In genomic region chr18:49813321-49814146, GRCh38 we compare ENCODE assay signal across 1 cellular context.
A peak's percentile ranks its signal among the peaks of the same experiment; 100 is the strongest.
TF ChIP-seq lines count a peak whose summit lies in the region.

Gene ACAA2, minus strand, starts transcription at chr18:49813533. Its CDS starts 49 bp downstream, at chr18:49813484.

TF ChIP-seq in K562, 482 proteins besides CTCF, POLR2A, EP300 and RAD21 (continued from another document and continues in another):
- TF ChIP-seq CUX1 (CRISPR knock-in tag; IDR thresholded peaks at IDR 0.05) = no peak
- TF ChIP-seq PRDM10 (IDR thresholded peaks at IDR 0.05; ENCODE audit: partially characterized antibody) = peak; percentile 90
- no peak for TF ChIP-seq ZSCAN32 (CRISPR knock-in tag; IDR thresholded peaks at IDR 0.05)
- TF ChIP-seq ARID2 (IDR thresholded peaks at IDR 0.05) = no peak
- TF ChIP-seq HNRNPH1 (optimal IDR thresholded peaks at IDR 0.05; ENCODE audit: low read depth, low read length) = no peak
- TF ChIP-seq SIN3B (IDR thresholded peaks at IDR 0.05; ENCODE audit: low read depth) = no peak
- no peak for TF ChIP-seq CREB3 (tag; conservative IDR thresholded peaks at IDR 0.05; ENCODE audit: low read depth)
- TF ChIP-seq KAT7 (CRISPR knock-in tag; IDR thresholded peaks at IDR 0.05; ENCODE audit: borderline replicate concordance) = no peak
- no peak for TF ChIP-seq KDM4B (IDR thresholded peaks at IDR 0.05; ENCODE audit: borderline replicate concordance in 2 of 2, low read depth in 1 of 2)
- TF ChIP-seq KAT8 (IDR thresholded peaks at IDR 0.05; ENCODE audit: low read depth) = no peak
- TF ChIP-seq TCF7 (IDR thresholded peaks at IDR 0.05; ENCODE audit: borderline replicate concordance) = no peak
- TF ChIP-seq ZFX (CRISPR knock-in tag; IDR thresholded peaks at IDR 0.05) = peak; percentile 59
- TF ChIP-seq SMAD4 (CRISPR knock-in tag; conservative IDR thresholded peaks at IDR 0.05) = peak; percentile 78
- TF ChIP-seq ELF4 (CRISPR knock-in tag; IDR thresholded peaks at IDR 0.05) = no peak
- no peak for TF ChIP-seq ZNF551 (CRISPR knock-in tag; IDR thresholded peaks at IDR 0.05)
- TF ChIP-seq KDM1A (IDR thresholded peaks at IDR 0.05) = peak; percentile 17 to 35; a peak in 2 of 4 replicates
- TF ChIP-seq ZNF175 (CRISPR knock-in tag; IDR thresholded peaks at IDR 0.05; ENCODE audit: low read depth) = no peak; the same call in 1 of the 2 replicates
- no peak for TF ChIP-seq PML (IDR thresholded peaks at IDR 0.05; ENCODE audit: low read length)
- no peak for TF ChIP-seq ZNF507 (tag; conservative IDR thresholded peaks at IDR 0.05)
- TF ChIP-seq HMBOX1 (IDR thresholded peaks at IDR 0.05) = no peak
- no peak for TF ChIP-seq MTA1 (IDR thresholded peaks at IDR 0.05; ENCODE audit: borderline replicate concordance)
- no peak for TF ChIP-seq ZBTB8A (IDR thresholded peaks at IDR 0.05; ENCODE audit: partially characterized antibody)
- TF ChIP-seq ZNF830 (CRISPR knock-in tag; IDR thresholded peaks at IDR 0.05) = no peak
- no peak for TF ChIP-seq FOXA1 (IDR thresholded peaks at IDR 0.05; ENCODE audit: borderline replicate concordance)
- TF ChIP-seq ZNF197 (CRISPR knock-in tag; IDR thresholded peaks at IDR 0.05; ENCODE audit: low read depth) = no peak
- TF ChIP-seq NFE2 (IDR thresholded peaks at IDR 0.05; ENCODE audit: low read depth) = no peak
- TF ChIP-seq TEAD4 (IDR thresholded peaks at IDR 0.05; ENCODE audit: low read length) = no peak
- no peak for TF ChIP-seq TEAD4 (CRISPR knock-in tag; IDR thresholded peaks at IDR 0.05; ENCODE audit: borderline replicate concordance)
- no peak for TF ChIP-seq ZNF140 (CRISPR knock-in tag; IDR thresholded peaks at IDR 0.05)
- peak; percentile 83 for TF ChIP-seq POLR2G (IDR thresholded peaks at IDR 0.05; ENCODE audit: low read depth, low read length)
- no peak for TF ChIP-seq ZNF583 (CRISPR knock-in tag; IDR thresholded peaks at IDR 0.05)
- peak; percentile 32; the same call in 1 of the 2 replicates for TF ChIP-seq SPI1 (IDR thresholded peaks at IDR 0.05; ENCODE audit: borderline replicate concordance, low read depth, low read length)
- TF ChIP-seq CREM (IDR thresholded peaks at IDR 0.05; ENCODE audit: low read depth) = 0 out of 2 replicates have a peak, but pooled peaks have one; percentile 1
- TF ChIP-seq TFAP4 (CRISPR knock-in tag; IDR thresholded peaks at IDR 0.05; ENCODE audit: borderline replicate concordance) = peak; percentile 39; the same call in 1 of the 2 replicates
- TF ChIP-seq ETS1 (conservative IDR thresholded peaks at IDR 0.05; ENCODE audit: control insufficient read depth, low read depth, low read length) = no peak
- TF ChIP-seq ZNF311 (CRISPR knock-in tag; IDR thresholded peaks at IDR 0.05) = no peak
- no peak for TF ChIP-seq ATF2 (CRISPR knock-in tag; IDR thresholded peaks at IDR 0.05)
- no peak for TF ChIP-seq ZNF444 (CRISPR knock-in tag; IDR thresholded peaks at IDR 0.05)
- 0 out of 2 replicates have a peak, but pooled peaks have one; percentile 27 for TF ChIP-seq SAFB (IDR thresholded peaks at IDR 0.05; ENCODE audit: borderline replicate concordance, low read depth, low read length)
- TF ChIP-seq ZNF589 (CRISPR knock-in tag; IDR thresholded peaks at IDR 0.05; ENCODE audit: low read depth) = no peak
- no peak for TF ChIP-seq ZKSCAN8 (CRISPR knock-in tag; IDR thresholded peaks at IDR 0.05)
- no peak for TF ChIP-seq NFIX (CRISPR knock-in tag; IDR thresholded peaks at IDR 0.05; ENCODE audit: low read depth)
- no peak for TF ChIP-seq TRIM28 (IDR thresholded peaks at IDR 0.05)
- no peak for TF ChIP-seq ILF3 (IDR thresholded peaks at IDR 0.05; ENCODE audit: borderline replicate concordance)
- TF ChIP-seq DEAF1 (CRISPR knock-in tag; IDR thresholded peaks at IDR 0.05) = no peak
- TF ChIP-seq IRF2 (CRISPR knock-in tag; IDR thresholded peaks at IDR 0.05) = no peak
- TF ChIP-seq PHF8 (IDR thresholded peaks at IDR 0.05; ENCODE audit: borderline replicate concordance, low read length) = peak; percentile 64; the same call in 1 of the 2 replicates
- peak; percentile 48 for TF ChIP-seq ETV1 (tag; conservative IDR thresholded peaks at IDR 0.05; ENCODE audit: low read depth)
- TF ChIP-seq TEAD1 (CRISPR knock-in tag; IDR thresholded peaks at IDR 0.05) = no peak
- no peak for TF ChIP-seq ETV5 (CRISPR knock-in tag; IDR thresholded peaks at IDR 0.05; ENCODE audit: low read depth)
- no peak for TF ChIP-seq ZNF133 (CRISPR knock-in tag; IDR thresholded peaks at IDR 0.05)
- peak; percentile 37 for TF ChIP-seq CXXC5 (CRISPR knock-in tag; IDR thresholded peaks at IDR 0.05)
- TF ChIP-seq DMBX1 (CRISPR knock-in tag; IDR thresholded peaks at IDR 0.05; ENCODE audit: borderline replicate concordance) = no peak
- no peak for TF ChIP-seq RBM15 (IDR thresholded peaks at IDR 0.05; ENCODE audit: insufficient read depth, low read length)
- TF ChIP-seq CGGBP1 (CRISPR knock-in tag; IDR thresholded peaks at IDR 0.05) = no peak
- no peak for TF ChIP-seq YBX1 (IDR thresholded peaks at IDR 0.05)
- no peak for TF ChIP-seq MAFG (tag; conservative IDR thresholded peaks at IDR 0.05)
- TF ChIP-seq RUNX1 (IDR thresholded peaks at IDR 0.05; ENCODE audit: low read depth) = no peak
- no peak for TF ChIP-seq TAF7 (tag; IDR thresholded peaks at IDR 0.05)
- TF ChIP-seq MYC (IDR thresholded peaks at IDR 0.05; ENCODE audit: low read depth, low read length) = no peak
- peak; percentile 41; the same call in 1 of the 2 replicates for TF ChIP-seq MYC (CRISPR knock-in tag; IDR thresholded peaks at IDR 0.05; ENCODE audit: borderline replicate concordance, low read depth)
- TF ChIP-seq ZNF644 (tag; IDR thresholded peaks at IDR 0.05; ENCODE audit: low read depth) = no peak
